ENCODE assay signal across 9 cellular contexts in genomic region chr1:87202922-87203655, GRCh38.
DNase-seq lines count a peak whose midpoint lies in the region; ATAC-seq and TF ChIP-seq lines count a peak whose summit lies in the region.
"Had no signal": no experiment of that assay in that cellular context is flagged by ENCODE, and none has a peak within 500 bp of the region (broad histone marks: within the 10 kb centered on the region; RNA-seq: fewer than 3 reads in every experiment).

No MANE protein-coding gene starts in this region.

- peaks cover 6% of the 10 kb centered on the region for H3K4me1 ChIP-seq in CD8-positive, alpha-beta T cell (ENCODE audit: insufficient read depth, low read length)
- no peaks in the 10 kb centered on the region for H3K4me1 ChIP-seq in HAP-1

- H3K27me3 ChIP-seq in CD8-positive, alpha-beta T cell (ENCODE audit: insufficient read depth, low read length) = no peaks in the 10 kb centered on the region
- H3K27me3 ChIP-seq in HAP-1 (ENCODE audit: low read depth) = no peaks in the 10 kb centered on the region; the same call in 1 of the 2 replicates

- TF ChIP-seq CTCF in nephron (IDR thresholded peaks at IDR 0.05; ENCODE audit: unreplicated experiment in 3 of 3) = no peak
- TF ChIP-seq CTCF in CD8-positive, alpha-beta T cell (IDR thresholded peaks at IDR 0.05) = no peak

- intact Hi-C loops in CD8-positive, alpha-beta T cell (cut with DNase I, micrococcal nuclease) = no loop called here

- H3K36me3 ChIP-seq in CD8-positive, alpha-beta T cell (ENCODE audit: insufficient read depth, low read length) = no peaks in the 10 kb centered on the region
- no peaks in the 10 kb centered on the region for H3K36me3 ChIP-seq in HAP-1 (replicated peaks)

- ATAC-seq in GM18867 (IDR thresholded peaks at IDR 0.05; ENCODE audit: unreplicated experiment) (peak; percentile 95), HG02588 (IDR thresholded peaks at IDR 0.05; ENCODE audit: unreplicated experiment) (peak; percentile 92), HG03571 (IDR thresholded peaks at IDR 0.05; ENCODE audit: unreplicated experiment) (peak; percentile 70)
- no peak for ATAC-seq in CD8-positive, alpha-beta T cell

- no peaks in the 10 kb centered on the region for H3K9me3 ChIP-seq in CD8-positive, alpha-beta T cell (ENCODE audit: low read length)
- no peaks in the 10 kb centered on the region for H3K9me3 ChIP-seq in HAP-1

- POLR2A ChIA-PET in CD8-positive, alpha-beta T cell (lab: Charles Lee) = no interaction called here

- H3K9me3 Mint-ChIP-seq in nephron = no peaks in the 10 kb centered on the region
- H3K9me3 Mint-ChIP-seq in CD8-positive, alpha-beta T cell = no peaks in the 10 kb centered on the region
- H3K9me3 Mint-ChIP-seq: activated naive CD4-positive, alpha-beta T cell treated with anti-CD3 and anti-CD28 coated beads, Interleukin-2, amount 50 U/mL, for 72 hours had no signal

- CTCF ChIA-PET in CD8-positive, alpha-beta T cell (lab: Charles Lee) = no interaction called here

- DNase-seq in NCI-H2227 (lab: John Stamatoyannopoulos, UW; ENCODE audit: unreplicated experiment) = no peak
- no peak for DNase-seq in CD8-positive, alpha-beta T cell
- DNase-seq in DMS153 (lab: John Stamatoyannopoulos, UW) = no peak
- DNase-seq in HAP-1 (ENCODE audit: low spot score in 2 of 2) = no peak

- in situ Hi-C loops in HAP-1 (cut with MboI; ENCODE audit: low sequenced_read_pairs) = no loop called here

- H3K4me1 Mint-ChIP-seq in nephron = peaks cover 11% of the 10 kb centered on the region
- peaks cover 8% of the 10 kb centered on the region for H3K4me1 Mint-ChIP-seq in CD8-positive, alpha-beta T cell (ENCODE audit: low read depth)

- no peaks in the 10 kb centered on the region for H3K36me3 Mint-ChIP-seq in nephron (ENCODE audit: low read depth)
- H3K36me3 Mint-ChIP-seq in CD8-positive, alpha-beta T cell = no peaks in the 10 kb centered on the region
- H3K36me3 Mint-ChIP-seq: activated naive CD4-positive, alpha-beta T cell treated with anti-CD3 and anti-CD28 coated beads, Interleukin-2, amount 50 U/mL, for 72 hours had no signal

- peaks cover 4% of the 10 kb centered on the region for H3K27me3 Mint-ChIP-seq in nephron (ENCODE audit: low read depth)
- H3K27me3 Mint-ChIP-seq in CD8-positive, alpha-beta T cell (ENCODE audit: low read depth) = peaks cover 31% of the 10 kb centered on the region

- no peak overlapping the region for H3K4me3 ChIP-seq in CD8-positive, alpha-beta T cell (ENCODE audit: low read depth, low read length)
- H3K4me3 ChIP-seq in HAP-1 = no peak overlapping the region

- peak overlapping the region in 1 of 3 experiments; percentile 15 for H3K27ac Mint-ChIP-seq in nephron
- H3K27ac Mint-ChIP-seq in CD8-positive, alpha-beta T cell = no peak overlapping the region
- H3K27ac Mint-ChIP-seq: activated naive CD4-positive, alpha-beta T cell treated with anti-CD3 and anti-CD28 coated beads, Interleukin-2, amount 50 U/mL, for 72 hours had no signal

- H3K27ac ChIP-seq in CD8-positive, alpha-beta T cell (ENCODE audit: low read depth, low read length) = no peak overlapping the region

- peak overlapping the region in 2 of 3 experiments; percentile 17 to 35 for H3K4me3 Mint-ChIP-seq in nephron
- no peak overlapping the region for H3K4me3 Mint-ChIP-seq in CD8-positive, alpha-beta T cell
